15 cellular contexts compared by ENCODE assay signal in the genomic region with DNA sequence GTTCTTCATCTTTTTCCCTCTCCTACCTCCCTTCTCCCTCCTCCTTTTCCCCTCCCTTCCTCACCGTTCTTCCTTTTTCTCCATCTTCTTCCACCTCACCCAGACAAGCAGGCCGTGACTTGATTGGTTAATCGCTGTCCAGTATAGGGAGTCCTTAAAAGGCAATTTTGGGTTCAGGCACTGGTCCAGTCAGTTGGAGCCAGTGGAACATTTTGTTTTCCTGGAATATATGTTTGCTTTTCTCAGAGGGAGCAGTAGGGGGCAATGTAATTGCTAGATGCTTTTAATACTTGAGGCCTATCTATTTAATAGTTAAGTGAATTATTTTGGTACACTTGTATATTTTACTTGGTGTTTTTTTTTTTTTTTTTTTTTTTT. TPM values are rescaled to one million over a fixed set of nuclear protein-coding genes. Genes with fewer than 3 reads are reported as not detected.
DNase-seq lines count a peak whose midpoint lies in the region; ATAC-seq, FAIRE-seq and TF ChIP-seq lines count a peak whose summit lies in the region.
"Had no signal": no experiment of that assay in that cellular context is flagged by ENCODE, and none has a peak within 500 bp of the region (broad histone marks: within the 10 kb centered on the region; RNA-seq: fewer than 3 reads in every experiment).

No MANE protein-coding gene starts in this region.

- no peaks in the 10 kb centered on the region for H3K27me3 Mint-ChIP-seq in activated T-cell treated with anti-CD3 and anti-CD28 coated beads, Interleukin-2, amount 50 U/mL, for 4 hours (ENCODE audit: low read depth)
- H3K27me3 Mint-ChIP-seq: naive B cell had no signal

- DNase-seq in ELR (ENCODE audit: low read depth) (peak; percentile 28), M059J (ENCODE audit: low read depth) (peak; percentile 6), brain microvascular endothelial cell (peak; percentile 4), left lobe of liver (ENCODE audit: low spot score) (no peak), GM19239 (ENCODE audit: insufficient read length, low spot score) (no peak), superior temporal gyrus (ENCODE audit: extremely low spot score) (no peak)
- no peak for DNase-seq in activated T-cell treated with anti-CD3 and anti-CD28 coated beads, Interleukin-2, amount 50 U/mL, for 4 hours
- DNase-seq: activated CD8-positive, alpha-beta memory T cell treated with anti-CD3 and anti-CD28 coated beads, Interleukin-2, amount 50 U/mL, for 4 hours; Caco-2; naive B cell; NCI-H1930; PC-3 had no signal

- no peak for FAIRE-seq in GM19239 (lab: Jason Lieb, UNC)
- FAIRE-seq: HTR-8/SVneo had no signal

- H3K27me3 ChIP-seq in brain microvascular endothelial cell (replicated peaks), result no peaks in the 10 kb centered on the region

- in situ Hi-C loops in brain microvascular endothelial cell (cut with HindIII; ENCODE audit: low pct_ligation_motif_present, low sequenced_read_pairs), result no loop called here

- H3K4me1 Mint-ChIP-seq in activated T-cell treated with anti-CD3 and anti-CD28 coated beads, Interleukin-2, amount 50 U/mL, for 4 hours (ENCODE audit: low read depth), result peaks cover 1% of the 10 kb centered on the region

- H3K4me3 Mint-ChIP-seq in activated T-cell treated with anti-CD3 and anti-CD28 coated beads, Interleukin-2, amount 50 U/mL, for 4 hours, result no peak overlapping the region
- H3K4me3 Mint-ChIP-seq: naive B cell had no signal

- H3K27ac ChIP-seq in brain microvascular endothelial cell, result no peak overlapping the region

- H3K36me3 Mint-ChIP-seq in activated T-cell treated with anti-CD3 and anti-CD28 coated beads, Interleukin-2, amount 50 U/mL, for 4 hours (ENCODE audit: insufficient read depth), result peaks cover 31% of the 10 kb centered on the region

- H3K4me3 ChIP-seq in brain microvascular endothelial cell (ENCODE audit: low read depth, low read length), result no peak overlapping the region

- no peaks in the 10 kb centered on the region for H3K36me3 ChIP-seq in brain microvascular endothelial cell (replicated peaks)

- ATAC-seq in left lobe of liver, result peak; percentile 53
- no peak for ATAC-seq in GM18519 (IDR thresholded peaks at IDR 0.05; ENCODE audit: low FRiP score, unreplicated experiment)
- ATAC-seq in activated T-cell treated with anti-CD3 and anti-CD28 coated beads, Interleukin-2, amount 50 U/mL, for 4 hours, result no peak
- ATAC-seq: PC-3, sciatic nerve had no signal

- peaks cover 5% of the 10 kb centered on the region for H3K9me3 Mint-ChIP-seq in activated T-cell treated with anti-CD3 and anti-CD28 coated beads, Interleukin-2, amount 50 U/mL, for 4 hours

- no peak for TF ChIP-seq CTCF in brain microvascular endothelial cell (IDR thresholded peaks at IDR 0.05; ENCODE audit: low read depth, low read length, missing control alignments)

RNA-seq across cellular contexts. Expression of gene ELAC1, which starts 15.0 kb away (rescaled TPM):
- total RNA-seq in M059J (2014; rRNA removed; shearing (Covaris generic)), result 4.2 and 5.8 TPM in 2 replicates
- total RNA-seq in left lobe of liver, result 5.2 TPM
- total RNA-seq in activated T-cell treated with anti-CD3 and anti-CD28 coated beads, Interleukin-2, amount 50 U/mL, for 4 hours, result 1 to 10 TPM; 5.9 to 10.0 (median 6.5) TPM

RNA-seq across cellular contexts. Expression of gene SMAD4, which starts 47.2 kb away (rescaled TPM):
- 73.1 and 110 TPM in 2 replicates for total RNA-seq in M059J (2014; rRNA removed; shearing (Covaris generic))
- total RNA-seq in left lobe of liver, result 54.6 TPM
- 10 to 100 TPM; 58.6 to 60.7 (median 59.6) TPM for total RNA-seq in activated T-cell treated with anti-CD3 and anti-CD28 coated beads, Interleukin-2, amount 50 U/mL, for 4 hours

Comparison
In these comparisons a context has a peak if more than half of its experiments do, and no peak if none do; other contexts are left out.
1. DNase-seq: peak in ELR (single experiment), M059J (single experiment) and brain microvascular endothelial cell (single experiment); none in left lobe of liver (single experiment), activated T-cell treated with anti-CD3 and anti-CD28 coated beads, Interleukin-2, amount 50 U/mL, for 4 hours (single experiment), GM19239 (single experiment) and superior temporal gyrus (single experiment).